9 cellular contexts compared by ENCODE assay signal in the genomic region with DNA sequence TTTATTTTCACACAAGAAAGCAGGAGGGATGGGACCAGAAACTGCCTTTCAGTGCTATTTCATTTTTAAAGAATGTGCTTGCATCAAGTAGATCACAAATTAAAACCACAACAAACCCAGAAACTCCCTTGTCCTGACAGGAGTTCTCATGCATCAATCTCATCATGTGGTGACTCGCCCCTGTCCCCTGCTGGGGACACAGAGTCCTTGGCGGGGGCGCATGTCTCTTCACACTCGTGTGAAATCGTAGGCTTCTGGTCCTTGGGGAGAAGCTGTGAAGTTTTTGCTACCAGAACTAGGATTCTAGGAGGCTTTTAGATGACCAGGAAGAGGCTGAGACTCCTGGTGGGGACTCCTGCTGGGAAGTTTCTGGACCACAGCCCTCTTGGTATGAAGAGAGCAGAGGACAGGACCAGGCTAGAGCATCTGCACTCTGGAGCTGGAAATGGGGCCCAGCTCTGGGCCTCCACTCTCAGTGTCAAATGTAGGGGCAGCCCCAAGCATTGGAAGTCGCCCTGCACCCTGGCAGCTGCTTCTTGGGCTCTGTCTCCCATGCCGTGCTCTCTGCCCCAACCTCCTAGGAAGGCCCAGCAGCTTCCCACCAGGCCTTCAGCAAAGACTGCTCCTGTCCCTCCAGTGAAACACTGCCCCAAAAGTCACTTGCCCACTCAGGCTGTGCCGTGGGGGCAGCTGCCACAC. TPM values are rescaled to one million over a fixed set of nuclear protein-coding genes. Genes with fewer than 3 reads are reported as not detected.
DNase-seq lines count a peak whose midpoint lies in the region; TF ChIP-seq lines count a peak whose summit lies in the region.
"Had no signal": no experiment of that assay in that cellular context is flagged by ENCODE, and none has a peak within 500 bp of the region (broad histone marks: within the 10 kb centered on the region; RNA-seq: fewer than 3 reads in every experiment).

No MANE protein-coding gene starts in this region.

- H3K36me3 ChIP-seq in brain microvascular endothelial cell (replicated peaks), result no peaks in the 10 kb centered on the region
- no peaks in the 10 kb centered on the region for H3K36me3 ChIP-seq in effector memory CD4-positive, alpha-beta T cell (ENCODE audit: control insufficient read depth, insufficient read depth, low read length)

- TF ChIP-seq CTCF in GM10266 (IDR thresholded peaks at IDR 0.05; ENCODE audit: control insufficient read depth, insufficient read depth, low read depth, missing control alignments) (peak; percentile 36), HFFc6 (IDR thresholded peaks at IDR 0.05) (peak; percentile 57), brain microvascular endothelial cell (IDR thresholded peaks at IDR 0.05; ENCODE audit: low read depth, low read length, missing control alignments) (peak; percentile 37), dorsolateral prefrontal cortex (IDR thresholded peaks at IDR 0.05 in 54 of 56, conservative IDR thresholded peaks at IDR 0.05 in 2 of 56; ENCODE audit: low read depth in 1 of 56, partially characterized antibody in 56 of 56) (peak in 17 of 56 donors; percentile 9 to 43 (median 17))

- no peaks in the 10 kb centered on the region for H3K9me3 ChIP-seq in effector memory CD4-positive, alpha-beta T cell (ENCODE audit: control insufficient read depth, low read length)

- no peak overlapping the region for H3K4me3 Mint-ChIP-seq in HFFc6

- H3K9me3 Mint-ChIP-seq in HFFc6, result no peaks in the 10 kb centered on the region

- H3K4me3 ChIP-seq in brain microvascular endothelial cell (ENCODE audit: low read depth, low read length), result no peak overlapping the region
- H3K4me3 ChIP-seq in effector memory CD4-positive, alpha-beta T cell (ENCODE audit: insufficient read depth, low read depth, low read length, poor library complexity, severe bottlenecking), result no peak overlapping the region
- no peak overlapping the region for H3K4me3 ChIP-seq in dorsolateral prefrontal cortex

- intact Hi-C loops in dorsolateral prefrontal cortex (cut with DNase I), result loop anchor here (5.0 kb wide), 2 partner anchors 38 to 253 kb away; no protein-coding TSS in a partner anchor

- in situ Hi-C loops in brain microvascular endothelial cell (cut with HindIII; ENCODE audit: low pct_ligation_motif_present, low sequenced_read_pairs), result no loop called here

- H3K27me3 ChIP-seq in brain microvascular endothelial cell (replicated peaks) (no peaks in the 10 kb centered on the region), dorsolateral prefrontal cortex (peaks cover 0 to 3% (median 0%) of the 10 kb centered on the region in 45 donors)
- H3K27me3 ChIP-seq in effector memory CD4-positive, alpha-beta T cell (replicated peaks; ENCODE audit: control insufficient read depth, insufficient read depth, low read length, poor library complexity, severe bottlenecking), result peaks cover 4% of the 10 kb centered on the region

- no peaks in the 10 kb centered on the region for H3K36me3 Mint-ChIP-seq in HFFc6 (ENCODE audit: low read depth)

- H3K27me3 Mint-ChIP-seq in HFFc6 (ENCODE audit: insufficient read depth), result peaks cover 4% of the 10 kb centered on the region

- no peak overlapping the region for H3K27ac Mint-ChIP-seq in HFFc6

- no peak overlapping the region for H3K27ac ChIP-seq in brain microvascular endothelial cell
- no peak overlapping the region for H3K27ac ChIP-seq in effector memory CD4-positive, alpha-beta T cell (ENCODE audit: insufficient read depth, low read length, poor library complexity, severe bottlenecking)
- peak overlapping the region in 1 of 59 donors; percentile 33 for H3K27ac ChIP-seq in dorsolateral prefrontal cortex

- no peaks in the 10 kb centered on the region for H3K4me1 ChIP-seq in effector memory CD4-positive, alpha-beta T cell (ENCODE audit: control insufficient read depth, insufficient read depth, low read length, poor library complexity, severe bottlenecking)

- peaks cover 63% of the 10 kb centered on the region for H3K4me1 Mint-ChIP-seq in HFFc6 (ENCODE audit: low read depth)

- DNase-seq in GM10266 (ENCODE audit: extremely low spot score) (no peak), HFFc6 (no peak), brain microvascular endothelial cell (peak; percentile 37), renal cortical epithelial cell (ENCODE audit: low read depth) (peak; percentile 42), dorsolateral prefrontal cortex (no peak), NCI-H2107 (lab: John Stamatoyannopoulos, UW) (no peak)
- no peak for DNase-seq in effector memory CD4-positive, alpha-beta T cell

RNA-seq across cellular contexts. Expression of gene OPN4, which starts 9.8 kb away (rescaled TPM):
- total RNA-seq in HFFc6 (2021; fragmentation: NEBNext Ultra II Directional; extraction: Animal tissue kit (Norgen Biotek cat#: 25700)), result not detected
- total RNA-seq in renal cortical epithelial cell, result not detected in 2 replicates
- total RNA-seq in dorsolateral prefrontal cortex, result 1 to 10 TPM in 93 of 120 experiments, under 1 TPM in 23, not detected in 4; 0.35 to 4.5 (median 1.6) TPM
- total RNA-seq: kidney epithelial cell; T-helper 1 cell treated with Interleukin-12 subunit alpha and Interleukin-12 subunit beta and Interleukin-4 antibody, amounts not matched to agents 30 ng/mL and 1 ng/mL, for 36 hours had no signal

RNA-seq across cellular contexts. Expression of gene LDB3, which starts 23.8 kb away (rescaled TPM):
- 1 to 10 TPM in 1 of 6 experiments, under 1 TPM in 5; 0.55 to 1.3 (median 0.66) TPM for total RNA-seq in HFFc6 (2021; fragmentation: NEBNext Ultra II Directional; extraction: Animal tissue kit (Norgen Biotek cat#: 25700))
- total RNA-seq in renal cortical epithelial cell (0.05 TPM in 1 of 2 replicates, not detected in the other), dorsolateral prefrontal cortex (10 to 100 TPM in 105 of 120 experiments, 1 to 10 TPM in 15; 3.8 to 94.4 (median 22.6) TPM)
- total RNA-seq: T-helper 1 cell treated with Interleukin-12 subunit alpha and Interleukin-12 subunit beta and Interleukin-4 antibody, amounts not matched to agents 30 ng/mL and 1 ng/mL, for 36 hours had no signal

Comparison
In these comparisons a context has a peak if more than half of its experiments do, and no peak if none do; other contexts are left out.
1. DNase-seq: peak in brain microvascular endothelial cell (single experiment) and renal cortical epithelial cell (single experiment); none in GM10266 (single experiment), HFFc6 (single experiment), effector memory CD4-positive, alpha-beta T cell (0 of 3), dorsolateral prefrontal cortex (0 of 10) and NCI-H2107 (single experiment).